Comparison of ENCODE assay signal across 8 cellular contexts in genomic region chr5:180816608-180817534, GRCh38. TPM values are rescaled to one million over a fixed set of nuclear protein-coding genes. Genes with fewer than 3 reads are reported as not detected.
A peak's percentile ranks its signal among the peaks of the same experiment; 100 is the strongest.
DNase-seq lines count a peak whose midpoint lies in the region; ATAC-seq and TF ChIP-seq lines count a peak whose summit lies in the region.

No MANE protein-coding gene starts in this region.

- CTCF ChIA-PET in activated CD4-positive, alpha-beta T cell treated with anti-CD3 and anti-CD28 coated beads, Interleukin-2, amount 10 ng/mL, durations not matched to agents 7 days and 5 days (lab: Charles Lee) = interaction anchor here (0.5 to 1.2 kb wide), 5 partner anchors 10 to 333 kb away, joined by 3 to 5 read pairs (median 3); no protein-coding TSS in a partner anchor

- ATAC-seq in stimulated activated memory B cell treated with anti-CD40 and anti-IgM and Interleukin-4, amounts not matched to agents 10 μg/mL and 1 μg/mL and 100 μg/mL, for 72 hours = no peak
- no peak for ATAC-seq in HG03378 (IDR thresholded peaks at IDR 0.05; ENCODE audit: unreplicated experiment)

- H3K27me3 Mint-ChIP-seq in activated CD4-positive, alpha-beta T cell treated with anti-CD3 and anti-CD28 coated beads, Interleukin-2, amount 10 ng/mL, durations not matched to agents 7 days and 5 days = no peaks in the 10 kb centered on the region
- no peaks in the 10 kb centered on the region for H3K27me3 Mint-ChIP-seq in glutamatergic neuron (ENCODE audit: unreplicated experiment)
- H3K27me3 Mint-ChIP-seq in stimulated activated memory B cell treated with anti-CD40 and anti-IgM and Interleukin-4, amounts not matched to agents 10 μg/mL and 1 μg/mL and 100 μg/mL, for 72 hours = no peaks in the 10 kb centered on the region

- peak; percentile 30 for DNase-seq in activated CD4-positive, alpha-beta T cell treated with anti-CD3 and anti-CD28 coated beads, Interleukin-2, amount 10 ng/mL, durations not matched to agents 7 days and 5 days
- DNase-seq in activated CD4-positive, alpha-beta T cell treated with anti-CD3 and anti-CD28 coated beads for 1 hour = no peak
- DNase-seq in RPMI7951 (ENCODE audit: low read depth) (peak; percentile 24), glutamatergic neuron (no peak), NCI-H1436 treated with DMSO at 0.1 percent for 48 hours (lab: John Stamatoyannopoulos, UW) (no peak)
- DNase-seq in stimulated activated CD4-positive, alpha-beta T cell treated with anti-CD3 and anti-CD28 coated beads, Interleukin-4, amount 100 ng/mL, for 1 hour = no peak

- no peak overlapping the region for H3K4me3 Mint-ChIP-seq in activated CD4-positive, alpha-beta T cell treated with anti-CD3 and anti-CD28 coated beads, Interleukin-2, amount 10 ng/mL, durations not matched to agents 7 days and 5 days
- peak overlapping the region; percentile 54 for H3K4me3 Mint-ChIP-seq in glutamatergic neuron (ENCODE audit: unreplicated experiment)
- peak overlapping the region; percentile 71 for H3K4me3 Mint-ChIP-seq in stimulated activated memory B cell treated with anti-CD40 and anti-IgM and Interleukin-4, amounts not matched to agents 10 μg/mL and 1 μg/mL and 100 μg/mL, for 72 hours

- no peak for TF ChIP-seq CTCF in glutamatergic neuron (IDR thresholded peaks at IDR 0.05; ENCODE audit: partially characterized antibody, unreplicated experiment)

- peaks cover 48% of the 10 kb centered on the region for H3K4me1 Mint-ChIP-seq in activated CD4-positive, alpha-beta T cell treated with anti-CD3 and anti-CD28 coated beads, Interleukin-2, amount 10 ng/mL, durations not matched to agents 7 days and 5 days
- H3K4me1 Mint-ChIP-seq in glutamatergic neuron (ENCODE audit: low read depth, unreplicated experiment) = peaks cover 20% of the 10 kb centered on the region
- peaks cover 92% of the 10 kb centered on the region for H3K4me1 Mint-ChIP-seq in stimulated activated memory B cell treated with anti-CD40 and anti-IgM and Interleukin-4, amounts not matched to agents 10 μg/mL and 1 μg/mL and 100 μg/mL, for 72 hours

- no peak overlapping the region for H3K27ac Mint-ChIP-seq in activated CD4-positive, alpha-beta T cell treated with anti-CD3 and anti-CD28 coated beads, Interleukin-2, amount 10 ng/mL, durations not matched to agents 7 days and 5 days
- peak overlapping the region; percentile 77 for H3K27ac Mint-ChIP-seq in glutamatergic neuron (ENCODE audit: unreplicated experiment)
- peak overlapping the region; percentile 93 for H3K27ac Mint-ChIP-seq in stimulated activated memory B cell treated with anti-CD40 and anti-IgM and Interleukin-4, amounts not matched to agents 10 μg/mL and 1 μg/mL and 100 μg/mL, for 72 hours

- H3K36me3 Mint-ChIP-seq in activated CD4-positive, alpha-beta T cell treated with anti-CD3 and anti-CD28 coated beads, Interleukin-2, amount 10 ng/mL, durations not matched to agents 7 days and 5 days (ENCODE audit: low read depth) = no peaks in the 10 kb centered on the region
- no peaks in the 10 kb centered on the region for H3K36me3 Mint-ChIP-seq in glutamatergic neuron (ENCODE audit: unreplicated experiment)
- H3K36me3 Mint-ChIP-seq in stimulated activated memory B cell treated with anti-CD40 and anti-IgM and Interleukin-4, amounts not matched to agents 10 μg/mL and 1 μg/mL and 100 μg/mL, for 72 hours = peaks cover 31% of the 10 kb centered on the region

- H3K9me3 Mint-ChIP-seq in activated CD4-positive, alpha-beta T cell treated with anti-CD3 and anti-CD28 coated beads, Interleukin-2, amount 10 ng/mL, durations not matched to agents 7 days and 5 days = no peaks in the 10 kb centered on the region
- H3K9me3 Mint-ChIP-seq in glutamatergic neuron (ENCODE audit: unreplicated experiment) = no peaks in the 10 kb centered on the region
- H3K9me3 Mint-ChIP-seq in stimulated activated memory B cell treated with anti-CD40 and anti-IgM and Interleukin-4, amounts not matched to agents 10 μg/mL and 1 μg/mL and 100 μg/mL, for 72 hours = no peaks in the 10 kb centered on the region

- POLR2A ChIA-PET in activated CD4-positive, alpha-beta T cell treated with anti-CD3 and anti-CD28 coated beads, Interleukin-2, amount 10 ng/mL, durations not matched to agents 7 days and 5 days (lab: Charles Lee) = no interaction called here

RNA-seq across cellular contexts. Expression of gene MGAT1, which starts 14.3 kb away (rescaled TPM):
- total RNA-seq in activated CD4-positive, alpha-beta T cell treated with anti-CD3 and anti-CD28 coated beads, Interleukin-2, amount 10 ng/mL, durations not matched to agents 7 days and 5 days = 100 to 1,000 TPM; 136 to 152 TPM
- total RNA-seq in RPMI7951 (2014; rRNA removed; shearing (Covaris generic)) = 39.0 and 56.8 TPM in 2 replicates
- 45.6 TPM for total RNA-seq in glutamatergic neuron (ENCODE audit: unreplicated experiment)

RNA-seq across cellular contexts. Expression of gene ZFP62, which starts 44.2 kb away (rescaled TPM):
- total RNA-seq in activated CD4-positive, alpha-beta T cell treated with anti-CD3 and anti-CD28 coated beads, Interleukin-2, amount 10 ng/mL, durations not matched to agents 7 days and 5 days = 10 to 100 TPM; 35.6 to 36.5 TPM
- total RNA-seq in RPMI7951 (2014; rRNA removed; shearing (Covaris generic)) = 15.0 and 16.0 TPM in 2 replicates
- total RNA-seq in glutamatergic neuron (ENCODE audit: unreplicated experiment) = 27.0 TPM

Comparison
In these comparisons a context has a peak if more than half of its experiments do, and no peak if none do; other contexts are left out.
1. DNase-seq: peak in activated CD4-positive, alpha-beta T cell treated with anti-CD3 and anti-CD28 coated beads, Interleukin-2, amount 10 ng/mL, durations not matched to agents 7 days and 5 days (single experiment) and RPMI7951 (single experiment); none in activated CD4-positive, alpha-beta T cell treated with anti-CD3 and anti-CD28 coated beads for 1 hour (single experiment), glutamatergic neuron (single experiment), stimulated activated CD4-positive, alpha-beta T cell treated with anti-CD3 and anti-CD28 coated beads, Interleukin-4, amount 100 ng/mL, for 1 hour (single experiment) and NCI-H1436 treated with DMSO at 0.1 percent for 48 hours (single experiment).